Comparison of ENCODE assay signal across 16 cellular contexts in the genomic region with DNA sequence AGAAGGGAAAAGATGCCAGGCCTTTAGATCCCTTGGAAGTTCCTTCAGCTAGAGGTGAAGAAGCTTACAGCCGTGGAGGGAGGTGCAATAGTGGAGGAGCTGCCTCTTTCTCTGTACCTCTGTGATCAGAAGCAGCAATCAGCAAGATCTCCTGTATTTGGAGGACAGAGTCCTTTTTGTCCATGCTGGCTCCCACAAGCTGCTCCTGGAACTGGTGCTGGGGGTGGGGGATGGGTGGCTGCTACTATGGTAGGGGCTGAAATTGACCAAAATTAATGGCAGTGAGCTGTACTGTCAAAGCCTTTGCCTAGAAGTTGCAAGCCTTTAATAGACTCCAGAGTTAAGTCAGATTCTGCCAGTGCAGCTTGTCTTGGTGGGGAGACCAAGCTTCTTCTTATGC.
"Had no signal": no experiment of that assay in that cellular context is flagged by ENCODE, and none has a peak within 500 bp of the region (broad histone marks: within the 10 kb centered on the region; RNA-seq: fewer than 3 reads in every experiment).

No MANE protein-coding gene starts in this region.

- H3K27me3 ChIP-seq: esophagus squamous epithelium, ovary, tibial nerve had no signal

- H3K4me3 Mint-ChIP-seq: activated naive CD8-positive, alpha-beta T cell treated with anti-CD3 and anti-CD28 coated beads, Interleukin-2, amount 50 U/mL, for 24 hours; activated T-helper 1 cell treated with anti-CD3 and anti-CD28 coated beads, Interleukin-12 subunit alpha, Interleukin-12 subunit beta, Interleukin-2, Interleukin-4 antibody, amounts not matched to agents 30 ng/mL and 10 ng/mL and 1 ng/mL, durations not matched to agents 14 hours and 24 hours and 36 hours; naive thymus-derived CD8-positive, alpha-beta T cell had no signal

- ATAC-seq: activated naive CD8-positive, alpha-beta T cell treated with anti-CD3 and anti-CD28 coated beads, Interleukin-2, amount 50 U/mL, for 24 hours; naive thymus-derived CD8-positive, alpha-beta T cell; psoas muscle; right cardiac atrium had no signal

- DNase-seq: activated CD4-positive, alpha-beta T cell treated with anti-CD3 and anti-CD28 coated beads, Interleukin-2, amount 50 U/mL, for 1 hour; activated CD8-positive, alpha-beta memory T cell treated with anti-CD3 and anti-CD28 coated beads, Interleukin-2, amount 50 U/mL, for 4 hours; activated naive CD8-positive, alpha-beta T cell treated with anti-CD3 and anti-CD28 coated beads, Interleukin-2, amount 50 U/mL, for 24 hours; effector CD8-positive, alpha-beta T cell; esophagus squamous epithelium; mesenchymal stem cell; naive thymus-derived CD8-positive, alpha-beta T cell; ovary; right cardiac atrium; stimulated activated CD4-positive, alpha-beta T cell treated with anti-CD3 and anti-CD28 coated beads, Interleukin-15, amount 100 ng/mL, for 24 hours; stimulated activated CD4-positive, alpha-beta T cell treated with anti-CD3 and anti-CD28 coated beads, Interleukin-2, amount 100 ng/mL, for 48 hours had no signal

- H3K27me3 Mint-ChIP-seq: activated naive CD8-positive, alpha-beta T cell treated with anti-CD3 and anti-CD28 coated beads, Interleukin-2, amount 50 U/mL, for 24 hours; naive thymus-derived CD8-positive, alpha-beta T cell had no signal

- FAIRE-seq: urothelium cell line had no signal

- H3K4me3 ChIP-seq: esophagus squamous epithelium, ovary, psoas muscle, skin epidermis, tibial nerve had no signal

- H3K27ac Mint-ChIP-seq: activated naive CD8-positive, alpha-beta T cell treated with anti-CD3 and anti-CD28 coated beads, Interleukin-2, amount 50 U/mL, for 24 hours; activated T-helper 1 cell treated with anti-CD3 and anti-CD28 coated beads, Interleukin-12 subunit alpha, Interleukin-12 subunit beta, Interleukin-2, Interleukin-4 antibody, amounts not matched to agents 30 ng/mL and 10 ng/mL and 1 ng/mL, durations not matched to agents 14 hours and 24 hours and 36 hours had no signal

- H3K9me3 ChIP-seq: esophagus squamous epithelium, ovary, psoas muscle, tibial nerve had no signal

- H3K27ac ChIP-seq: ovary, psoas muscle, skin epidermis had no signal

- H3K9me3 Mint-ChIP-seq: activated naive CD8-positive, alpha-beta T cell treated with anti-CD3 and anti-CD28 coated beads, Interleukin-2, amount 50 U/mL, for 24 hours; activated T-helper 1 cell treated with anti-CD3 and anti-CD28 coated beads, Interleukin-12 subunit alpha, Interleukin-12 subunit beta, Interleukin-2, Interleukin-4 antibody, amounts not matched to agents 30 ng/mL and 10 ng/mL and 1 ng/mL, durations not matched to agents 14 hours and 24 hours and 36 hours; naive thymus-derived CD8-positive, alpha-beta T cell had no signal

- H3K36me3 ChIP-seq: ovary had no signal
